Comparison of ENCODE assay signal across 19 cellular contexts in genomic region chr12:119375619-119376018, GRCh38. TPM values are rescaled to one million over a fixed set of nuclear protein-coding genes. Genes with fewer than 3 reads are reported as not detected.
DNase-seq lines count a peak whose midpoint lies in the region; ATAC-seq, FAIRE-seq and TF ChIP-seq lines count a peak whose summit lies in the region.
"Had no signal": no experiment of that assay in that cellular context is flagged by ENCODE, and none has a peak within 500 bp of the region (broad histone marks: within the 10 kb centered on the region; RNA-seq: fewer than 3 reads in every experiment).

No MANE protein-coding gene starts in this region.

- peak overlapping the region; percentile 79 for H3K27ac Mint-ChIP-seq in dendritic cell treated with granulocyte-macrophage colony-stimulating factor and Interleukin-4, amounts not matched to agents 40 ng/mL and 50 ng/mL, for 4 days
- H3K27ac Mint-ChIP-seq: activated naive CD8-positive, alpha-beta T cell; effector memory CD8-positive, alpha-beta T cell had no signal

- intact Hi-C loops in heart left ventricle (cut with DNase I) = loop anchor here in 2 of 10 donors (5.0 to 10.0 kb wide), 3 partner anchors 128 to 191 kb away; no protein-coding TSS in a partner anchor
- intact Hi-C loops in dendritic cell treated with granulocyte-macrophage colony-stimulating factor and Interleukin-4, amounts not matched to agents 40 ng/mL and 50 ng/mL, for 4 days (cut with micrococcal nuclease) = no loop called here

- H3K36me3 ChIP-seq in cardiac muscle cell (no peaks in the 10 kb centered on the region), heart left ventricle (no peaks in the 10 kb centered on the region), small intestine (ENCODE audit: control insufficient read depth in 2 of 2, insufficient read depth in 2 of 2, low read length in 2 of 2) (no peaks in the 10 kb centered on the region)
- H3K36me3 ChIP-seq: ovary, thoracic aorta had no signal

- H3K4me1 ChIP-seq in cardiac muscle cell (ENCODE audit: low read depth) (peaks cover 72% of the 10 kb centered on the region), heart left ventricle (peaks cover 0 to 50% (median 18%) of the 10 kb centered on the region in 12 donors), small intestine (ENCODE audit: control insufficient read depth in 2 of 2, insufficient read depth in 1 of 2, low read depth in 1 of 2, low read length in 1 of 2) (no peaks in the 10 kb centered on the region)

- H3K4me3 Mint-ChIP-seq in dendritic cell treated with granulocyte-macrophage colony-stimulating factor and Interleukin-4, amounts not matched to agents 40 ng/mL and 50 ng/mL, for 4 days = no peak overlapping the region
- H3K4me3 Mint-ChIP-seq: activated naive CD8-positive, alpha-beta T cell; effector memory CD8-positive, alpha-beta T cell; immature natural killer cell had no signal

- peak overlapping the region; percentile 92 for H3K27ac ChIP-seq in cardiac muscle cell
- peak overlapping the region in 4 of 12 donors; percentile 46 to 81 (median 64) for H3K27ac ChIP-seq in heart left ventricle
- no peak overlapping the region for H3K27ac ChIP-seq in small intestine (ENCODE audit: low read depth in 1 of 2, low read length in 1 of 2)
- H3K27ac ChIP-seq: GM23248, ovary, thoracic aorta had no signal

- peaks cover 12% of the 10 kb centered on the region for H3K4me1 Mint-ChIP-seq in dendritic cell treated with granulocyte-macrophage colony-stimulating factor and Interleukin-4, amounts not matched to agents 40 ng/mL and 50 ng/mL, for 4 days (ENCODE audit: low read depth)
- H3K4me1 Mint-ChIP-seq: immature natural killer cell had no signal

- ATAC-seq in heart left ventricle (no peak), HG03460 (IDR thresholded peaks at IDR 0.05; ENCODE audit: unreplicated experiment) (peak; percentile 75), GM21529 (IDR thresholded peaks at IDR 0.05; ENCODE audit: unreplicated experiment) (no peak)
- ATAC-seq: effector memory CD8-positive, alpha-beta T cell had no signal

- DNase-seq in cardiac muscle cell (ENCODE audit: low read depth in 1 of 2, low spot score in 1 of 2) (no peak), heart left ventricle (no peak), superior temporal gyrus (ENCODE audit: extremely low spot score) (peak; percentile 27), H54 (ENCODE audit: insufficient read length, low spot score) (no peak), small intestine (no peak)
- DNase-seq: effector memory CD8-positive, alpha-beta T cell; GM23248; immature natural killer cell; Kasumi-1; NCI-H2081; ovary had no signal

- H3K4me3 ChIP-seq in cardiac muscle cell (no peak overlapping the region), heart left ventricle (no peak overlapping the region), small intestine (ENCODE audit: low read depth in 1 of 2, low read length in 2 of 2) (no peak overlapping the region)
- H3K4me3 ChIP-seq: GM23248, ovary, thoracic aorta had no signal

- no peaks in the 10 kb centered on the region for H3K9me3 ChIP-seq in cardiac muscle cell (ENCODE audit: low read depth)
- H3K9me3 ChIP-seq in heart left ventricle = peaks cover 0 to 11% (median 0%) of the 10 kb centered on the region in 12 donors
- no peaks in the 10 kb centered on the region for H3K9me3 ChIP-seq in small intestine (ENCODE audit: control insufficient read depth, low read depth)
- H3K9me3 ChIP-seq: ovary, thoracic aorta had no signal

- WGBS in heart left ventricle, 4 donors = 27 to 36% (median 32%) methylated on average over 5 of the region's 5 CpGs
- WGBS in small intestine, 3 donors = 36 to 49% (median 40%) methylated on average over 5 of the region's 5 CpGs

- TF ChIP-seq CTCF in cardiac muscle cell (IDR thresholded peaks at IDR 0.05; ENCODE audit: low read depth, low read length) (no peak), heart left ventricle (IDR thresholded peaks at IDR 0.05) (no peak)

- no peaks in the 10 kb centered on the region for H3K36me3 Mint-ChIP-seq in dendritic cell treated with granulocyte-macrophage colony-stimulating factor and Interleukin-4, amounts not matched to agents 40 ng/mL and 50 ng/mL, for 4 days (ENCODE audit: low read depth)
- H3K36me3 Mint-ChIP-seq: activated naive CD8-positive, alpha-beta T cell; immature natural killer cell had no signal

- TF ChIP-seq POLR2A in heart left ventricle (IDR thresholded peaks at IDR 0.05) (no peak), H54 (IDR thresholded peaks at IDR 0.05; ENCODE audit: low read depth, low read length) (no peak)

- H3K27me3 Mint-ChIP-seq in dendritic cell treated with granulocyte-macrophage colony-stimulating factor and Interleukin-4, amounts not matched to agents 40 ng/mL and 50 ng/mL, for 4 days = no peaks in the 10 kb centered on the region

- FAIRE-seq in H54 (lab: Jason Lieb, UNC) = no peak
- no peak for FAIRE-seq in small intestine (lab: Jason Lieb, UNC)

- no peaks in the 10 kb centered on the region for H3K9me3 Mint-ChIP-seq in dendritic cell treated with granulocyte-macrophage colony-stimulating factor and Interleukin-4, amounts not matched to agents 40 ng/mL and 50 ng/mL, for 4 days
- H3K9me3 Mint-ChIP-seq: effector memory CD8-positive, alpha-beta T cell; immature natural killer cell had no signal

- H3K27me3 ChIP-seq in cardiac muscle cell = no peaks in the 10 kb centered on the region
- no peaks in the 10 kb centered on the region for H3K27me3 ChIP-seq in heart left ventricle
- H3K27me3 ChIP-seq in small intestine (ENCODE audit: control insufficient read depth in 2 of 2, insufficient read depth in 2 of 2, low read length in 2 of 2) = no peaks in the 10 kb centered on the region
- H3K27me3 ChIP-seq: ovary had no signal

RNA-seq across cellular contexts. Expression of gene CCDC60, which starts 41.1 kb away (rescaled TPM):
- total RNA-seq in cardiac muscle cell (12.5 and 15.7 TPM in 2 replicates), heart left ventricle (not detected)
- polyA plus RNA-seq in cardiac muscle cell (19.1 and 28.6 TPM in 2 replicates), heart left ventricle (not detected), small intestine (not detected)
- total RNA-seq: fibroblast of villous mesenchyme, GM23248, mononuclear cell, SK-MEL-5, thoracic aorta had no signal
- polyA plus RNA-seq: GM23248, immature natural killer cell had no signal

Comparison
In these comparisons a context has a peak if more than half of its experiments do, and no peak if none do; other contexts are left out.
1. RNA of gene CCDC60, which starts 41.1 kb away (polyA plus RNA-seq): 19.1 to 28.6 TPM in cardiac muscle cell; not detected in heart left ventricle and not detected in small intestine; every median in the first group is over 10 times any median in the second.